32 cellular contexts compared by ENCODE assay signal in genomic region chr4:124589827-124590226, GRCh38.
"Had no signal": no experiment of that assay in that cellular context is flagged by ENCODE, and none has a peak within 500 bp of the region (broad histone marks: within the 10 kb centered on the region; RNA-seq: fewer than 3 reads in every experiment).

No MANE protein-coding gene starts in this region.

- ATAC-seq: activated CD8-positive, alpha-beta T cell treated with anti-CD3 and anti-CD28 coated beads, Interleukin-2, amount 10 ng/mL, durations not matched to agents 7 days and 5 days; activated naive CD4-positive, alpha-beta T cell treated with anti-CD3 and anti-CD28 coated beads, Interleukin-2, amount 50 U/mL, for 72 hours; body of pancreas had no signal

- H3K4me1 ChIP-seq: adrenal gland, body of pancreas, breast epithelium had no signal

- H3K27ac ChIP-seq: adrenal gland, body of pancreas, breast epithelium, PC-9, WERI-Rb-1 had no signal

- H3K27me3 ChIP-seq: adrenal gland, body of pancreas, breast epithelium had no signal

- H3K36me3 ChIP-seq: adrenal gland, breast epithelium, WERI-Rb-1 had no signal

- H3K4me3 ChIP-seq: adrenal gland, body of pancreas, breast epithelium, PC-9 had no signal

- H3K4me2 ChIP-seq: PC-9 had no signal

- DNase-seq: activated CD4-positive, alpha-beta T cell treated with anti-CD3 and anti-CD28 coated beads for 1 hour; activated CD4-positive, alpha-beta T cell treated with anti-CD3 and anti-CD28 coated beads, Interleukin-2, amount 10 ng/mL, durations not matched to agents 24 days and 14 days; activated CD4-positive, alpha-beta T cell treated with anti-CD3 and anti-CD28 coated beads, Interleukin-2, amount 50 U/mL, for 48 hours; activated CD4-positive, CD25-positive, alpha-beta regulatory T cell; activated CD8-positive, alpha-beta T cell treated with anti-CD3 and anti-CD28 coated beads, Interleukin-2, amount 10 ng/mL, durations not matched to agents 7 days and 5 days; activated gamma-delta T cell treated with Interleukin-2 at 50 U/mL for 16 hours; activated naive CD4-positive, alpha-beta T cell treated with anti-CD3 and anti-CD28 coated beads for 36 hours; activated T-cell treated with anti-CD3 and anti-CD28 coated beads, Interleukin-2, amount 50 U/mL, for 24 hours; adrenal gland; body of pancreas; caudate nucleus; cerebellar nuclear complex; cortex of kidney; NCI-H1092 treated with DMSO at 0.1 percent for 48 hours; NCI-H1417; NCI-H146; NCI-H187; NCI-H2029 treated with DMSO at 0.1 percent for 48 hours; NCI-H2107; NCI-H2171; NCI-H2227 treated with DMSO at 0.1 percent for 48 hours; NCI-H446; NCI-H510A treated with DMSO at 0.1 percent for 48 hours; NK-92 treated with Interleukin-12 subunit alpha and Interleukin-12 subunit beta, amount 100 ng/mL, for 24 hours; PC-9; Right ventricle myocardium superior; SW 1271; T-helper 1 cell; T1000; WERI-Rb-1 had no signal

- H2AFZ ChIP-seq: PC-9 had no signal

- H3K9me3 ChIP-seq: adrenal gland, body of pancreas, breast epithelium had no signal
